8 cellular contexts compared by ENCODE assay signal in the genomic region with DNA sequence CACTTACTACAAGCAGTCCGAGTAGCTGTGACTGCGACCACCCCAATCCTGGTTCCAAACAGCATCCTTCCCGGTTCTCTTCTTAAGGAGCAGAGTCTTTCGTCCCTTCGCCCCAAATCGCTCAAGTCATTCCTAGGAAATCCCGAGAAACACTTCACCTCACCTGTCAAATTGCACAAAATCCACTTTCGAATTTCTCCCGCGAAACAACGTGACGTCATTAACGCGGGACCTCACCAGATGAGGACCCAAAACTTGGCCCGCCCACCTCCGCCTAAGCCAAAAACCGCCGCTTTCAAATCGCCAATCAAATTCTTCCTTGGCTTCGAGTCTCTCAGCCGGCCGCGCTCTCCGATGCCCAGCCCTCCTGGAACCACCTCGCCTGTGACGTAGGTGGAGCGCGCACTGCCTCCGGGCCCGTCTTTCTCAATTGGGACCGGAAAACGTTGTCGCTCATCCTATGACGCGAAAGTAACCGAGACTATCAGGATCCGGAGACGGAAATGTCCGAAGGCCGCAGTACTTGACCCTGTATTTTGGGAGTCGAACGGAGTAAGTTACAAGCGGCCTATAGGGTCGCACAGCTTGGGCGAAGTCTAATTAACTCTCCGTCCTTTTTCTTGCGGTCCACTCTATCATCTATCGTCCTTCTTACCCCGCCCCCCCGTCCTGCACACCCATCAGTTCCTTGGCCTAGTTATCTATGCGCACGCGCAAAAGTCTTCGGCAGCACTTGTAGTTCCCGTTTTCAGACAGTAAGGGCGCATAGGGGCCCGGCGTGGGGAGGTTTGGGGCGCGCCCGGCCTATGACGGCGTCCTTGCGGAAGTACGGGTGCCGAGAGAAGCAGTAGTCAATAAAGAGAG.
DNase-seq lines count a peak whose midpoint lies in the region; ATAC-seq, FAIRE-seq and TF ChIP-seq lines count a peak whose summit lies in the region.

A gene (plus strand): TSS at position 456 of the 864 bp plus-strand sequence. CDS start 7,527 bp downstream, outside the sequence.
A gene with protein sequence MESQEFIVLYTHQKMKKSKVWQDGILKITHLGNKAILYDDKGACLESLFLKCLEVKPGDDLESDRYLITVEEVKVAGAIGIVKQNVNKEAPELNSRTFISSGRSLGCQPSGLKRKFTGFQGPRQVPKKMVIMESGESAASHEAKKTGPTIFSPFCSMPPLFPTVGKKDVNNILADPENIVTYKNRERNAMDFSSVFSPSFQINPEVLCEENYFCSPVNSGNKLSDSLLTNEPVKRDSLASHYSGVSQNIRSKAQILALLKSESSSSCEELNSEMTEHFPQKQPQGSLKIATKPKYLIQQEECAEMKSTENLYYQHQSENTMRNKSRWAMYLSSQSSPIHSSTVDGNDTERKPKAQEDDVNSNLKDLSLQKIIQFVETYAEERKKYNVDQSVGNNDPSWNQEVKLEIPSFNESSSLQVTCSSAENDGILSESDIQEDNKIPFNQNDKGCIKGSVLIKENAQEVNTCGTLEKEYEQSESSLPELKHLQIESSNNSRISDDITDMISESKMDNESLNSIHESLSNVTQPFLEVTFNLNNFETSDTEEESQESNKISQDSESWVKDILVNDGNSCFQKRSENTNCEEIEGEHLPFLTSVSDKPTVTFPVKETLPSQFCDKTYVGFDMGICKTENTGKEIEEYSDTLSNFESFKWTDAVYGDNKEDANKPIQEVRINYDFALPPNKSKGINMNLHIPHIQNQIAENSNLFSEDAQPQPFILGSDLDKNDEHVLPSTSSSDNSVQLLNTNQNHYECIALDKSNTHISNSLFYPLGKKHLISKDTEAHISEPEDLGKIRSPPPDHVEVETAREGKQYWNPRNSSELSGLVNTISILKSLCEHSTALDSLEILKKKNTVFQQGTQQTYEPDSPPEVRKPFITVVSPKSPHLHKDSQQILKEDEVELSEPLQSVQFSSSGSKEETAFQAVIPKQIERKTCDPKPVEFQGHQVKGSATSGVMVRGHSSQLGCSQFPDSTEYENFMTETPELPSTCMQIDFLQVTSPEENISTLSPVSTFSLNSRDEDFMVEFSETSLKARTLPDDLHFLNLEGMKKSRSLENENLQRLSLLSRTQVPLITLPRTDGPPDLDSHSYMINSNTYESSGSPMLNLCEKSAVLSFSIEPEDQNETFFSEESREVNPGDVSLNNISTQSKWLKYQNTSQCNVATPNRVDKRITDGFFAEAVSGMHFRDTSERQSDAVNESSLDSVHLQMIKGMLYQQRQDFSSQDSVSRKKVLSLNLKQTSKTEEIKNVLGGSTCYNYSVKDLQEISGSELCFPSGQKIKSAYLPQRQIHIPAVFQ (N-terminal part only) (minus strand): TSS at position 222 of the 864 bp plus-strand sequence. CDS start 3,733 bp downstream, outside the sequence.

- H3F3A ChIP-seq in Loucy (ENCODE audit: low read depth): no peaks in the 10 kb centered on the region

- no peaks in the 10 kb centered on the region for H4K20me1 ChIP-seq in Loucy (ENCODE audit: insufficient read depth, low read length, poor library complexity, severe bottlenecking)

- peak within 1 kb of the TSS; percentile 75 for H3K4me2 ChIP-seq in Loucy (ENCODE audit: low read depth, low read length, poor library complexity, severe bottlenecking)

- TF ChIP-seq CTCF in Loucy (conservative IDR thresholded peaks at IDR 0.05; ENCODE audit: low read length) (peak; percentile 91), nephron progenitor cell (IDR thresholded peaks at IDR 0.05) (peak; percentile 85)

- H3K79me2 ChIP-seq in Loucy (ENCODE audit: insufficient read depth, low read length): peaks cover 84% of the 10 kb centered on the region

- H3K27ac Mint-ChIP-seq in nephron progenitor cell: no peak within 1 kb of the TSS
- H3K27ac Mint-ChIP-seq in stimulated activated naive CD8-positive, alpha-beta T cell treated with anti-CD3 and anti-CD28 coated beads, Interleukin-15, amount 100 ng/mL, for 72 hours: no peak within 1 kb of the TSS

- H3K27me3 ChIP-seq in Loucy (ENCODE audit: insufficient read depth, low read length, poor library complexity, severe bottlenecking): no peaks in the 10 kb centered on the region

- peak; percentile 96 for ATAC-seq in stimulated activated naive CD8-positive, alpha-beta T cell treated with anti-CD3 and anti-CD28 coated beads, Interleukin-15, amount 100 ng/mL, for 72 hours

- H3K9me2 ChIP-seq in Loucy (replicated peaks; ENCODE audit: low read depth, low read length): no peaks in the 10 kb centered on the region

- DNase-seq in H54 (ENCODE audit: insufficient read length, low spot score) (peak; percentile 57), fibroblast of the conjunctiva (ENCODE audit: low read depth) (peak; percentile 98), nephron progenitor cell (peak; percentile 96)
- peak; percentile 96 for DNase-seq in activated effector memory CD4-positive, alpha-beta T cell treated with Interleukin-2 at 50 U/mL for 16 hours
- peak; percentile 98 to 99 for DNase-seq in stimulated activated naive CD8-positive, alpha-beta T cell treated with anti-CD3 and anti-CD28 coated beads, Interleukin-15, amount 100 ng/mL, for 72 hours

- no peak within 1 kb of the TSS for H3K4me3 Mint-ChIP-seq in nephron progenitor cell
- no peak within 1 kb of the TSS for H3K4me3 Mint-ChIP-seq in stimulated activated naive CD8-positive, alpha-beta T cell treated with anti-CD3 and anti-CD28 coated beads, Interleukin-15, amount 100 ng/mL, for 72 hours

- H3K9ac ChIP-seq in ES-I3 (ENCODE audit: low read depth, low read length): peak within 1 kb of the TSS; percentile 94
- peak within 1 kb of the TSS; percentile 82 for H3K9ac ChIP-seq in Loucy (ENCODE audit: low read depth, low read length, poor library complexity, severe bottlenecking)

- peaks cover 13% of the 10 kb centered on the region for H3K36me3 Mint-ChIP-seq in nephron progenitor cell (ENCODE audit: low read depth)

- FAIRE-seq in H54 (lab: Jason Lieb, UNC): peak; percentile 94

- no peaks in the 10 kb centered on the region for H3K9me3 Mint-ChIP-seq in nephron progenitor cell
- H3K9me3 Mint-ChIP-seq in stimulated activated naive CD8-positive, alpha-beta T cell treated with anti-CD3 and anti-CD28 coated beads, Interleukin-15, amount 100 ng/mL, for 72 hours: no peaks in the 10 kb centered on the region

- peak within 1 kb of the TSS; percentile 92 for H2AFZ ChIP-seq in Loucy (ENCODE audit: low read length)

- H3K4me1 Mint-ChIP-seq in nephron progenitor cell: peaks cover 5% of the 10 kb centered on the region
- H3K4me1 Mint-ChIP-seq in stimulated activated naive CD8-positive, alpha-beta T cell treated with anti-CD3 and anti-CD28 coated beads, Interleukin-15, amount 100 ng/mL, for 72 hours: peaks cover 31% of the 10 kb centered on the region

- H3K36me3 ChIP-seq in ES-I3 (ENCODE audit: insufficient read depth, low read length): peaks cover 3% of the 10 kb centered on the region
- H3K36me3 ChIP-seq in Loucy (ENCODE audit: insufficient read depth, low read length): no peaks in the 10 kb centered on the region

- H3K9me3 ChIP-seq in ES-I3 (ENCODE audit: control insufficient read depth, insufficient read depth, low read length) (no peaks in the 10 kb centered on the region), Loucy (ENCODE audit: insufficient read depth, low read depth, low read length) (no peaks in the 10 kb centered on the region)

- H3K4me1 ChIP-seq in ES-I3 (ENCODE audit: insufficient read depth, low read length) (peaks cover 12% of the 10 kb centered on the region), Loucy (ENCODE audit: insufficient read depth, low read length, poor library complexity, severe bottlenecking) (peaks cover 18% of the 10 kb centered on the region)

- peak within 1 kb of the TSS; percentile 88 for H3K4me3 ChIP-seq in Loucy (ENCODE audit: low read length, poor library complexity, severe bottlenecking)

- no peaks in the 10 kb centered on the region for H3K27me3 Mint-ChIP-seq in nephron progenitor cell (ENCODE audit: low read depth, poor library complexity)
- H3K27me3 Mint-ChIP-seq in stimulated activated naive CD8-positive, alpha-beta T cell treated with anti-CD3 and anti-CD28 coated beads, Interleukin-15, amount 100 ng/mL, for 72 hours: no peaks in the 10 kb centered on the region

- TF ChIP-seq POLR2A in H54 (IDR thresholded peaks at IDR 0.05; ENCODE audit: low read depth, low read length) (no peak; the same call in 1 of the 2 replicates), Raji (IDR thresholded peaks at IDR 0.05; ENCODE audit: insufficient read depth, low read depth, low read length) (peak; percentile 70)

Comparison
In these comparisons a context has a peak if more than half of its experiments do, and no peak if none do; other contexts are left out.
1. Peak in every context shown above with its lines: DNase-seq, ATAC-seq and H3K4me3 ChIP-seq.